Comparison of ENCODE assay signal across 1 cellular context in the genomic region with DNA sequence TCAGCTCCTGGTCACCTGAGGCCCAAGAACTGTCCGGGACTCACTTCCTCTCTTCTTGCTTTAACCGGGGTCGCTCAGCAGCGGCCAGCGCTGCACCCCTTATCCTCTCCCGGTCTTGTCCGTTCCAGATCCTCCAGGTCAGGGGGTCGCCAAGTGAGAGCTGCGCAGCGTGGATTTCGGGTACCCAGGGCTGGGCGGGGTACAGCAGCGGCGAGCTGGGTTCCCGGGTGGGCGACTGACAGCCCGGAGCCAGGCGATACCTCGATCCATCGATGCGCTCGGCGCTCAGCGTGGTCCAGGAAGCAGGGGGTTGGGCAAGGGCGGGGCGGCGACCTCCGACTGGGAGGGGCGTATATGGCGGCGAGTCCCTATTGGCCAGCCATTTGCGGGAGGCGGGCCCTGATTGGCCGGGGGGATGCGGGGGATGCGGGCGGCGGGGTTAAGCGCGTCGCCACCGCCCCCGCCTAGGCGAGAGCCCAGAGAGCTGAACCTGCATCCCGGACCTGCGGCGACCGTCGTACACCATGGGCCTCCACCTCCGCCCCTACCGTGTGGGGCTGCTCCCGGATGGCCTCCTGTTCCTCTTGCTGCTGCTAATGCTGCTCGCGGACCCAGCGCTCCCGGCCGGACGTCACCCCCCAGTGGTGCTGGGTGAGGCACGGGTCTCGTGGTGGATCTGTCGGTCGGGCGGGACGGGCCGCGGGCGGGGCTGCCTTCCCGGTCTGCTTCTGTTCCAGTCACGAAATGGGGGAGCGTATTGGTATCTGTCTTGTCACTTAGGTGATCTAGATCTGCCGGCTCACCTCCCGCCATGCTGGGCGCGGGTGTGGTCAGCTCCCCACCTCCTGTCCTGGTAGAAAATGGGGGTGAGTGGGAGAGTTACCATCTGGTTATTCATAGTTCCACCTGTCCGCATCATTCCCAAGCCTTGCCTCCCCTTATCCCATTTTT.
TF ChIP-seq lines count a peak whose summit lies in the region.

A gene with protein sequence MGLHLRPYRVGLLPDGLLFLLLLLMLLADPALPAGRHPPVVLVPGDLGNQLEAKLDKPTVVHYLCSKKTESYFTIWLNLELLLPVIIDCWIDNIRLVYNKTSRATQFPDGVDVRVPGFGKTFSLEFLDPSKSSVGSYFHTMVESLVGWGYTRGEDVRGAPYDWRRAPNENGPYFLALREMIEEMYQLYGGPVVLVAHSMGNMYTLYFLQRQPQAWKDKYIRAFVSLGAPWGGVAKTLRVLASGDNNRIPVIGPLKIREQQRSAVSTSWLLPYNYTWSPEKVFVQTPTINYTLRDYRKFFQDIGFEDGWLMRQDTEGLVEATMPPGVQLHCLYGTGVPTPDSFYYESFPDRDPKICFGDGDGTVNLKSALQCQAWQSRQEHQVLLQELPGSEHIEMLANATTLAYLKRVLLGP (plus strand): TSS at position 471 of the 951 bp plus-strand sequence. CDS start 54 bp downstream, at position 525.

TF ChIP-seq in HepG2, 621 proteins besides CTCF, POLR2A, EP300 and RAD21 (continued from another document and continues in another):
- TF ChIP-seq MXD4 (CRISPR knock-in tag; IDR thresholded peaks at IDR 0.05) (peak; percentile 87), ZFP37 (CRISPR knock-in tag; IDR thresholded peaks at IDR 0.05; ENCODE audit: borderline replicate concordance) (peak; percentile 69; the same call in 1 of the 2 replicates), ZNF496 (CRISPR knock-in tag; IDR thresholded peaks at IDR 0.05; ENCODE audit: insufficient replicate concordance) (no peak), NR2C2 (CRISPR knock-in tag; IDR thresholded peaks at IDR 0.05; ENCODE audit: borderline replicate concordance) (peak; percentile 91), ZNF354B (CRISPR knock-in tag; IDR thresholded peaks at IDR 0.05) (no peak), PLRG1 (conservative IDR thresholded peaks at IDR 0.05) (no peak), BHLHE40 (IDR thresholded peaks at IDR 0.05; ENCODE audit: low read length) (peak; percentile 26; the same call in 1 of the 2 replicates), SP5 (CRISPR knock-in tag; IDR thresholded peaks at IDR 0.05; ENCODE audit: borderline replicate concordance, low read depth) (peak; percentile 58; the same call in 1 of the 2 replicates), TAF1 (CRISPR knock-in tag; IDR thresholded peaks at IDR 0.05) (peak; percentile 69; the same call in 1 of the 2 replicates), ZNF841 (CRISPR knock-in tag; IDR thresholded peaks at IDR 0.05; ENCODE audit: borderline replicate concordance) (no peak), ATRX (CRISPR knock-in tag; IDR thresholded peaks at IDR 0.05; ENCODE audit: borderline replicate concordance) (no peak), MAFK (conservative IDR thresholded peaks at IDR 0.05 in 1 of 2, IDR thresholded peaks at IDR 0.05 in 1 of 2; ENCODE audit: low read length in 2 of 2) (no peak), PHF20 (CRISPR knock-in tag; IDR thresholded peaks at IDR 0.05) (peak; percentile 78), FOXM1 (CRISPR knock-in tag; IDR thresholded peaks at IDR 0.05) (0 out of 2 replicates have a peak, but pooled peaks have one; percentile 39), ASH2L (IDR thresholded peaks at IDR 0.05; ENCODE audit: insufficient read length, low read depth, low read length) (peak; percentile 62)
- TF ChIP-seq, protein P1, sequence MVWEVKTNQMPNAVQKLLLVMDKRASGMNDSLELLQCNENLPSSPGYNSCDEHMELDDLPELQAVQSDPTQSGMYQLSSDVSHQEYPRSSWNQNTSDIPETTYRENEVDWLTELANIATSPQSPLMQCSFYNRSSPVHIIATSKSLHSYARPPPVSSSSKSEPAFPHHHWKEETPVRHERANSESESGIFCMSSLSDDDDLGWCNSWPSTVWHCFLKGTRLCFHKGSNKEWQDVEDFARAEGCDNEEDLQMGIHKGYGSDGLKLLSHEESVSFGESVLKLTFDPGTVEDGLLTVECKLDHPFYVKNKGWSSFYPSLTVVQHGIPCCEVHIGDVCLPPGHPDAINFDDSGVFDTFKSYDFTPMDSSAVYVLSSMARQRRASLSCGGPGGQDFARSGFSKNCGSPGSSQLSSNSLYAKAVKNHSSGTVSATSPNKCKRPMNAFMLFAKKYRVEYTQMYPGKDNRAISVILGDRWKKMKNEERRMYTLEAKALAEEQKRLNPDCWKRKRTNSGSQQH (CRISPR knock-in tag; IDR thresholded peaks at IDR 0.05; ENCODE audit: low read depth) = peak; percentile 74; the same call in 1 of the 2 replicates
- TF ChIP-seq, protein P2, sequence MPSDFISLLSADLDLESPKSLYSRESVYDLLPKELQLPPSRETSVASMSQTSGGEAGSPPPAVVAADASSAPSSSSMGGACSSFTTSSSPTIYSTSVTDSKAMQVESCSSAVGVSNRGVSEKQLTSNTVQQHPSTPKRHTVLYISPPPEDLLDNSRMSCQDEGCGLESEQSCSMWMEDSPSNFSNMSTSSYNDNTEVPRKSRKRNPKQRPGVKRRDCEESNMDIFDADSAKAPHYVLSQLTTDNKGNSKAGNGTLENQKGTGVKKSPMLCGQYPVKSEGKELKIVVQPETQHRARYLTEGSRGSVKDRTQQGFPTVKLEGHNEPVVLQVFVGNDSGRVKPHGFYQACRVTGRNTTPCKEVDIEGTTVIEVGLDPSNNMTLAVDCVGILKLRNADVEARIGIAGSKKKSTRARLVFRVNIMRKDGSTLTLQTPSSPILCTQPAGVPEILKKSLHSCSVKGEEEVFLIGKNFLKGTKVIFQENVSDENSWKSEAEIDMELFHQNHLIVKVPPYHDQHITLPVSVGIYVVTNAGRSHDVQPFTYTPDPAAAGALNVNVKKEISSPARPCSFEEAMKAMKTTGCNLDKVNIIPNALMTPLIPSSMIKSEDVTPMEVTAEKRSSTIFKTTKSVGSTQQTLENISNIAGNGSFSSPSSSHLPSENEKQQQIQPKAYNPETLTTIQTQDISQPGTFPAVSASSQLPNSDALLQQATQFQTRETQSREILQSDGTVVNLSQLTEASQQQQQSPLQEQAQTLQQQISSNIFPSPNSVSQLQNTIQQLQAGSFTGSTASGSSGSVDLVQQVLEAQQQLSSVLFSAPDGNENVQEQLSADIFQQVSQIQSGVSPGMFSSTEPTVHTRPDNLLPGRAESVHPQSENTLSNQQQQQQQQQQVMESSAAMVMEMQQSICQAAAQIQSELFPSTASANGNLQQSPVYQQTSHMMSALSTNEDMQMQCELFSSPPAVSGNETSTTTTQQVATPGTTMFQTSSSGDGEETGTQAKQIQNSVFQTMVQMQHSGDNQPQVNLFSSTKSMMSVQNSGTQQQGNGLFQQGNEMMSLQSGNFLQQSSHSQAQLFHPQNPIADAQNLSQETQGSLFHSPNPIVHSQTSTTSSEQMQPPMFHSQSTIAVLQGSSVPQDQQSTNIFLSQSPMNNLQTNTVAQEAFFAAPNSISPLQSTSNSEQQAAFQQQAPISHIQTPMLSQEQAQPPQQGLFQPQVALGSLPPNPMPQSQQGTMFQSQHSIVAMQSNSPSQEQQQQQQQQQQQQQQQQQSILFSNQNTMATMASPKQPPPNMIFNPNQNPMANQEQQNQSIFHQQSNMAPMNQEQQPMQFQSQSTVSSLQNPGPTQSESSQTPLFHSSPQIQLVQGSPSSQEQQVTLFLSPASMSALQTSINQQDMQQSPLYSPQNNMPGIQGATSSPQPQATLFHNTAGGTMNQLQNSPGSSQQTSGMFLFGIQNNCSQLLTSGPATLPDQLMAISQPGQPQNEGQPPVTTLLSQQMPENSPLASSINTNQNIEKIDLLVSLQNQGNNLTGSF (CRISPR knock-in tag; IDR thresholded peaks at IDR 0.05) = peak; percentile 23; the same call in 1 of the 2 replicates
- TF ChIP-seq, protein P3, sequence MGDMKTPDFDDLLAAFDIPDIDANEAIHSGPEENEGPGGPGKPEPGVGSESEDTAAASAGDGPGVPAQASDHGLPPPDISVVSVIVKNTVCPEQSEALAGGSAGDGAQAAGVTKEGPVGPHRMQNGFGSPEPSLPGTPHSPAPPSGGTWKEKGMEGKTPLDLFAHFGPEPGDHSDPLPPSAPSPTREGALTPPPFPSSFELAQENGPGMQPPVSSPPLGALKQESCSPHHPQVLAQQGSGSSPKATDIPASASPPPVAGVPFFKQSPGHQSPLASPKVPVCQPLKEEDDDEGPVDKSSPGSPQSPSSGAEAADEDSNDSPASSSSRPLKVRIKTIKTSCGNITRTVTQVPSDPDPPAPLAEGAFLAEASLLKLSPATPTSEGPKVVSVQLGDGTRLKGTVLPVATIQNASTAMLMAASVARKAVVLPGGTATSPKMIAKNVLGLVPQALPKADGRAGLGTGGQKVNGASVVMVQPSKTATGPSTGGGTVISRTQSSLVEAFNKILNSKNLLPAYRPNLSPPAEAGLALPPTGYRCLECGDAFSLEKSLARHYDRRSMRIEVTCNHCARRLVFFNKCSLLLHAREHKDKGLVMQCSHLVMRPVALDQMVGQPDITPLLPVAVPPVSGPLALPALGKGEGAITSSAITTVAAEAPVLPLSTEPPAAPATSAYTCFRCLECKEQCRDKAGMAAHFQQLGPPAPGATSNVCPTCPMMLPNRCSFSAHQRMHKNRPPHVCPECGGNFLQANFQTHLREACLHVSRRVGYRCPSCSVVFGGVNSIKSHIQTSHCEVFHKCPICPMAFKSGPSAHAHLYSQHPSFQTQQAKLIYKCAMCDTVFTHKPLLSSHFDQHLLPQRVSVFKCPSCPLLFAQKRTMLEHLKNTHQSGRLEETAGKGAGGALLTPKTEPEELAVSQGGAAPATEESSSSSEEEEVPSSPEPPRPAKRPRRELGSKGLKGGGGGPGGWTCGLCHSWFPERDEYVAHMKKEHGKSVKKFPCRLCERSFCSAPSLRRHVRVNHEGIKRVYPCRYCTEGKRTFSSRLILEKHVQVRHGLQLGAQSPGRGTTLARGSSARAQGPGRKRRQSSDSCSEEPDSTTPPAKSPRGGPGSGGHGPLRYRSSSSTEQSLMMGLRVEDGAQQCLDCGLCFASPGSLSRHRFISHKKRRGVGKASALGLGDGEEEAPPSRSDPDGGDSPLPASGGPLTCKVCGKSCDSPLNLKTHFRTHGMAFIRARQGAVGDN (CRISPR knock-in tag; IDR thresholded peaks at IDR 0.05) = peak; percentile 90
- TF ChIP-seq, protein P4, sequence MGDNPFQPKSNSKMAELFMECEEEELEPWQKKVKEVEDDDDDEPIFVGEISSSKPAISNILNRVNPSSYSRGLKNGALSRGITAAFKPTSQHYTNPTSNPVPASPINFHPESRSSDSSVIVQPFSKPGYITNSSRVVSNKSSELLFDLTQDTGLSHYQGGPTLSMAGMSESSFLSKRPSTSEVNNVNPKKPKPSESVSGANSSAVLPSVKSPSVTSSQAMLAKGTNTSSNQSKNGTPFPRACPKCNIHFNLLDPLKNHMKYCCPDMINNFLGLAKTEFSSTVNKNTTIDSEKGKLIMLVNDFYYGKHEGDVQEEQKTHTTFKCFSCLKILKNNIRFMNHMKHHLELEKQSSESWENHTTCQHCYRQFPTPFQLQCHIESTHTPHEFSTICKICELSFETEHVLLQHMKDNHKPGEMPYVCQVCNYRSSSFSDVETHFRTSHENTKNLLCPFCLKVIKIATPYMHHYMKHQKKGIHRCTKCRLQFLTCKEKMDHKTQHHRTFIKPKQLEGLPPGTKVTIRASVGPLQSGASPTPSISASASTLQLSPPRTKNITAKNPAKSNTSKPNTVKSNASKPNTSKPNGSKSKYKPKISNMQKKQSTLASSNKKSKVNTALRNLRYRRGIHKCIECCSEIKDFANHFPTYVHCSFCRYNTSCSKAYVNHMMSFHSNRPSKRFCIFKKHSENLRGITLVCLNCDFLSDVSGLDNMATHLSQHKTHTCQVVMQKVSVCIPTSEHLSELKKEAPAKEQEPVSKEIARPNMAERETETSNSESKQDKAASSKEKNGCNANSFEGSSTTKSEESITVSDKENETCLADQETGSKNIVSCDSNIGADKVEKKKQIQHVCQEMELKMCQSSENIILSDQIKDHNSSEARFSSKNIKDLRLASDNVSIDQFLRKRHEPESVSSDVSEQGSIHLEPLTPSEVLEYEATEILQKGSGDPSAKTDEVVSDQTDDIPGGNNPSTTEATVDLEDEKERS (CRISPR knock-in tag; IDR thresholded peaks at IDR 0.05) = 0 out of 2 replicates have a peak, but pooled peaks have one; percentile 15
- TF ChIP-seq, protein P5, sequence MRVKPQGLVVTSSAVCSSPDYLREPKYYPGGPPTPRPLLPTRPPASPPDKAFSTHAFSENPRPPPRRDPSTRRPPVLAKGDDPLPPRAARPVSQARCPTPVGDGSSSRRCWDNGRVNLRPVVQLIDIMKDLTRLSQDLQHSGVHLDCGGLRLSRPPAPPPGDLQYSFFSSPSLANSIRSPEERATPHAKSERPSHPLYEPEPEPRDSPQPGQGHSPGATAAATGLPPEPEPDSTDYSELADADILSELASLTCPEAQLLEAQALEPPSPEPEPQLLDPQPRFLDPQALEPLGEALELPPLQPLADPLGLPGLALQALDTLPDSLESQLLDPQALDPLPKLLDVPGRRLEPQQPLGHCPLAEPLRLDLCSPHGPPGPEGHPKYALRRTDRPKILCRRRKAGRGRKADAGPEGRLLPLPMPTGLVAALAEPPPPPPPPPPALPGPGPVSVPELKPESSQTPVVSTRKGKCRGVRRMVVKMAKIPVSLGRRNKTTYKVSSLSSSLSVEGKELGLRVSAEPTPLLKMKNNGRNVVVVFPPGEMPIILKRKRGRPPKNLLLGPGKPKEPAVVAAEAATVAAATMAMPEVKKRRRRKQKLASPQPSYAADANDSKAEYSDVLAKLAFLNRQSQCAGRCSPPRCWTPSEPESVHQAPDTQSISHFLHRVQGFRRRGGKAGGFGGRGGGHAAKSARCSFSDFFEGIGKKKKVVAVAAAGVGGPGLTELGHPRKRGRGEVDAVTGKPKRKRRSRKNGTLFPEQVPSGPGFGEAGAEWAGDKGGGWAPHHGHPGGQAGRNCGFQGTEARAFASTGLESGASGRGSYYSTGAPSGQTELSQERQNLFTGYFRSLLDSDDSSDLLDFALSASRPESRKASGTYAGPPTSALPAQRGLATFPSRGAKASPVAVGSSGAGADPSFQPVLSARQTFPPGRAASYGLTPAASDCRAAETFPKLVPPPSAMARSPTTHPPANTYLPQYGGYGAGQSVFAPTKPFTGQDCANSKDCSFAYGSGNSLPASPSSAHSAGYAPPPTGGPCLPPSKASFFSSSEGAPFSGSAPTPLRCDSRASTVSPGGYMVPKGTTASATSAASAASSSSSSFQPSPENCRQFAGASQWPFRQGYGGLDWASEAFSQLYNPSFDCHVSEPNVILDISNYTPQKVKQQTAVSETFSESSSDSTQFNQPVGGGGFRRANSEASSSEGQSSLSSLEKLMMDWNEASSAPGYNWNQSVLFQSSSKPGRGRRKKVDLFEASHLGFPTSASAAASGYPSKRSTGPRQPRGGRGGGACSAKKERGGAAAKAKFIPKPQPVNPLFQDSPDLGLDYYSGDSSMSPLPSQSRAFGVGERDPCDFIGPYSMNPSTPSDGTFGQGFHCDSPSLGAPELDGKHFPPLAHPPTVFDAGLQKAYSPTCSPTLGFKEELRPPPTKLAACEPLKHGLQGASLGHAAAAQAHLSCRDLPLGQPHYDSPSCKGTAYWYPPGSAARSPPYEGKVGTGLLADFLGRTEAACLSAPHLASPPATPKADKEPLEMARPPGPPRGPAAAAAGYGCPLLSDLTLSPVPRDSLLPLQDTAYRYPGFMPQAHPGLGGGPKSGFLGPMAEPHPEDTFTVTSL (CRISPR knock-in tag; IDR thresholded peaks at IDR 0.05; ENCODE audit: borderline replicate concordance) = no peak
